1 cellular context compared by ENCODE assay signal in the genomic region with DNA sequence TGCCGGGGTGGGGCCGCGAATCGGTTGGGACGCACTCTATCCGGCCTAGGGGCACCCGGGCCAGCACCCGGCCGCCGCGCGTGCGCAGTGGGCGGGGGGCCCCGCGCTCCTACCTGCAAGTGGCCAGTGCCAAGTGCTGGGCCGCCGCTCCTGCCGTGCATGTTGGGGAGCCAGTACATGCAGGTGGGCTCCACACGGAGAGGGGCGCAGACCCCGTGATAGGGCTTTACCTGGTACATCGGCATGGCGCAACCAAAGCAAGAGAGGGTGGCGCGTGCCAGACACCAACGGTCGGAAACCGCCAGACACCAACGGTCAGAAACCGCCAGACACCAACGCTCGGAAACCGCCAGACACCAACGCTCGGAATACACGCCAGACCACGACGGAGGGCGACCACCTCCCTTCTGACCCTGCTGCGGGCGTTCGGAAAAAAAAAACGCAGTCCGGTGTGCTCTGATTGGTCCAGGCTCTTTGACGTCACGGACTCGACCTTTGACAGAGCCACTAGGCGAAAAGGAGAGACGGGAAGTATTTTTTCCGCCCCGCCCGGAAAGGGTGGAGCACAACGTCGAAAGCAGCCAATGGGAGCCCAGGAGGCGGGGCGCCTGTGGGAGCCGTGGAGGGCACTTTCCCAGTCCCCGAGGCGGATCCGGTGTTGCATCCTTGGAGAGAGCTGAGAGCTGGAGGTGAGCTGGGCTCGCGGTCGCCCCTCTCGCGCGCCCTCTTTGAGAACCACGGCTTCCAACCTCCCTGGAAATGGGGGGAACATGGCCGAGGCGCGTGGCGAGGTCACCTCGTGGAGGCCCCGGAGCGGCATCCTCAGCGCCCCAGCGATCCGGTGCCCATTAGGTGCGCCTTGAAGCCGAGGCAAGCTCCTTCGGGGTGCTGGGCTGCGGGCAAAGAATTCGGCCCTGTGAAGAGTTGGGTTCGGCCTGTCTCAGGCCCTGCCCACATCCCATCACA.
TF ChIP-seq lines count a peak whose summit lies in the region.
"Not testable (repeated sequence)": the region's sequence is repeated elsewhere in the genome, so short reads cannot be mapped to it uniquely, and the experiment has no call there.

No MANE protein-coding gene starts in this region.

TF ChIP-seq in HepG2, 621 proteins besides CTCF, POLR2A, EP300 and RAD21 (continued from another document):
- TF ChIP-seq, protein P1, sequence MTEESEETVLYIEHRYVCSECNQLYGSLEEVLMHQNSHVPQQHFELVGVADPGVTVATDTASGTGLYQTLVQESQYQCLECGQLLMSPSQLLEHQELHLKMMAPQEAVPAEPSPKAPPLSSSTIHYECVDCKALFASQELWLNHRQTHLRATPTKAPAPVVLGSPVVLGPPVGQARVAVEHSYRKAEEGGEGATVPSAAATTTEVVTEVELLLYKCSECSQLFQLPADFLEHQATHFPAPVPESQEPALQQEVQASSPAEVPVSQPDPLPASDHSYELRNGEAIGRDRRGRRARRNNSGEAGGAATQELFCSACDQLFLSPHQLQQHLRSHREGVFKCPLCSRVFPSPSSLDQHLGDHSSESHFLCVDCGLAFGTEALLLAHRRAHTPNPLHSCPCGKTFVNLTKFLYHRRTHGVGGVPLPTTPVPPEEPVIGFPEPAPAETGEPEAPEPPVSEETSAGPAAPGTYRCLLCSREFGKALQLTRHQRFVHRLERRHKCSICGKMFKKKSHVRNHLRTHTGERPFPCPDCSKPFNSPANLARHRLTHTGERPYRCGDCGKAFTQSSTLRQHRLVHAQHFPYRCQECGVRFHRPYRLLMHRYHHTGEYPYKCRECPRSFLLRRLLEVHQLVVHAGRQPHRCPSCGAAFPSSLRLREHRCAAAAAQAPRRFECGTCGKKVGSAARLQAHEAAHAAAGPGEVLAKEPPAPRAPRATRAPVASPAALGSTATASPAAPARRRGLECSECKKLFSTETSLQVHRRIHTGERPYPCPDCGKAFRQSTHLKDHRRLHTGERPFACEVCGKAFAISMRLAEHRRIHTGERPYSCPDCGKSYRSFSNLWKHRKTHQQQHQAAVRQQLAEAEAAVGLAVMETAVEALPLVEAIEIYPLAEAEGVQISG (CRISPR knock-in tag; IDR thresholded peaks at IDR 0.05), result peak; percentile 50; the same call in 1 of the 2 replicates
- TF ChIP-seq NFYB (CRISPR knock-in tag; IDR thresholded peaks at IDR 0.05), result peak; percentile 81
- TF ChIP-seq, protein P2, sequence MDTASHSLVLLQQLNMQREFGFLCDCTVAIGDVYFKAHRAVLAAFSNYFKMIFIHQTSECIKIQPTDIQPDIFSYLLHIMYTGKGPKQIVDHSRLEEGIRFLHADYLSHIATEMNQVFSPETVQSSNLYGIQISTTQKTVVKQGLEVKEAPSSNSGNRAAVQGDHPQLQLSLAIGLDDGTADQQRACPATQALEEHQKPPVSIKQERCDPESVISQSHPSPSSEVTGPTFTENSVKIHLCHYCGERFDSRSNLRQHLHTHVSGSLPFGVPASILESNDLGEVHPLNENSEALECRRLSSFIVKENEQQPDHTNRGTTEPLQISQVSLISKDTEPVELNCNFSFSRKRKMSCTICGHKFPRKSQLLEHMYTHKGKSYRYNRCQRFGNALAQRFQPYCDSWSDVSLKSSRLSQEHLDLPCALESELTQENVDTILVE (CRISPR knock-in tag; IDR thresholded peaks at IDR 0.05), result 0 out of 2 replicates have a peak, but pooled peaks have one; percentile 39
- TF ChIP-seq, protein P3, sequence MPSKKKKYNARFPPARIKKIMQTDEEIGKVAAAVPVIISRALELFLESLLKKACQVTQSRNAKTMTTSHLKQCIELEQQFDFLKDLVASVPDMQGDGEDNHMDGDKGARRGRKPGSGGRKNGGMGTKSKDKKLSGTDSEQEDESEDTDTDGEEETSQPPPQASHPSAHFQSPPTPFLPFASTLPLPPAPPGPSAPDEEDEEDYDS (CRISPR knock-in tag; IDR thresholded peaks at IDR 0.05), result peak; percentile 84
- peak; percentile 49; the same call in 1 of the 2 replicates for TF ChIP-seq KLF11 (CRISPR knock-in tag; IDR thresholded peaks at IDR 0.05)
- TF ChIP-seq, protein P4, sequence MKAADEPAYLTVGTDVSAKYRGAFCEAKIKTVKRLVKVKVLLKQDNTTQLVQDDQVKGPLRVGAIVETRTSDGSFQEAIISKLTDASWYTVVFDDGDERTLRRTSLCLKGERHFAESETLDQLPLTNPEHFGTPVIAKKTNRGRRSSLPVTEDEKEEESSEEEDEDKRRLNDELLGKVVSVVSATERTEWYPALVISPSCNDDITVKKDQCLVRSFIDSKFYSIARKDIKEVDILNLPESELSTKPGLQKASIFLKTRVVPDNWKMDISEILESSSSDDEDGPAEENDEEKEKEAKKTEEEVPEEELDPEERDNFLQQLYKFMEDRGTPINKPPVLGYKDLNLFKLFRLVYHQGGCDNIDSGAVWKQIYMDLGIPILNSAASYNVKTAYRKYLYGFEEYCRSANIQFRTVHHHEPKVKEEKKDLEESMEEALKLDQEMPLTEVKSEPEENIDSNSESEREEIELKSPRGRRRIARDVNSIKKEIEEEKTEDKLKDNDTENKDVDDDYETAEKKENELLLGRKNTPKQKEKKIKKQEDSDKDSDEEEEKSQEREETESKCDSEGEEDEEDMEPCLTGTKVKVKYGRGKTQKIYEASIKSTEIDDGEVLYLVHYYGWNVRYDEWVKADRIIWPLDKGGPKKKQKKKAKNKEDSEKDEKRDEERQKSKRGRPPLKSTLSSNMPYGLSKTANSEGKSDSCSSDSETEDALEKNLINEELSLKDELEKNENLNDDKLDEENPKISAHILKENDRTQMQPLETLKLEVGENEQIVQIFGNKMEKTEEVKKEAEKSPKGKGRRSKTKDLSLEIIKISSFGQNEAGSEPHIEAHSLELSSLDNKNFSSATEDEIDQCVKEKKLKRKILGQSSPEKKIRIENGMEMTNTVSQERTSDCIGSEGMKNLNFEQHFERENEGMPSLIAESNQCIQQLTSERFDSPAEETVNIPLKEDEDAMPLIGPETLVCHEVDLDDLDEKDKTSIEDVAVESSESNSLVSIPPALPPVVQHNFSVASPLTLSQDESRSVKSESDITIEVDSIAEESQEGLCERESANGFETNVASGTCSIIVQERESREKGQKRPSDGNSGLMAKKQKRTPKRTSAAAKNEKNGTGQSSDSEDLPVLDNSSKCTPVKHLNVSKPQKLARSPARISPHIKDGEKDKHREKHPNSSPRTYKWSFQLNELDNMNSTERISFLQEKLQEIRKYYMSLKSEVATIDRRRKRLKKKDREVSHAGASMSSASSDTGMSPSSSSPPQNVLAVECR (CRISPR knock-in tag; IDR thresholded peaks at IDR 0.05; ENCODE audit: borderline replicate concordance), result peak; percentile 23; the same call in 1 of the 2 replicates
- TF ChIP-seq ZNF264 (CRISPR knock-in tag; IDR thresholded peaks at IDR 0.05), result 0 out of 2 replicates have a peak, but pooled peaks have one; percentile 46
- TF ChIP-seq MXD4 (CRISPR knock-in tag; IDR thresholded peaks at IDR 0.05), result 0 out of 2 replicates have a peak, but pooled peaks have one; percentile 25
- TF ChIP-seq BRD4 (CRISPR knock-in tag; IDR thresholded peaks at IDR 0.05), result 0 out of 2 replicates have a peak, but pooled peaks have one; percentile 22
- peak; percentile 28; the same call in 1 of the 2 replicates for TF ChIP-seq KMT2B (CRISPR knock-in tag; IDR thresholded peaks at IDR 0.05)
- TF ChIP-seq ZFX (CRISPR knock-in tag; IDR thresholded peaks at IDR 0.05; ENCODE audit: low read depth), result peak; percentile 71
- peak; percentile 77 for TF ChIP-seq POLR2AphosphoS5 (IDR thresholded peaks at IDR 0.05; ENCODE audit: low read depth, low read length)
- TF ChIP-seq ZNF766 (CRISPR knock-in tag; IDR thresholded peaks at IDR 0.05; ENCODE audit: borderline replicate concordance), result 0 out of 2 replicates have a peak, but pooled peaks have one; percentile 41
- TF ChIP-seq NR2C2 (CRISPR knock-in tag; IDR thresholded peaks at IDR 0.05; ENCODE audit: borderline replicate concordance), result peak; percentile 42; the same call in 1 of the 2 replicates
- TF ChIP-seq THAP11 (CRISPR knock-in tag; IDR thresholded peaks at IDR 0.05), result peak; percentile 68; the same call in 1 of the 2 replicates
- 0 out of 2 replicates have a peak, but pooled peaks have one; percentile 48 for TF ChIP-seq MEIS2 (CRISPR knock-in tag; IDR thresholded peaks at IDR 0.05)
- TF ChIP-seq POLR2G (IDR thresholded peaks at IDR 0.05; ENCODE audit: low read depth, low read length), result peak; percentile 76
- TF ChIP-seq, protein P5, sequence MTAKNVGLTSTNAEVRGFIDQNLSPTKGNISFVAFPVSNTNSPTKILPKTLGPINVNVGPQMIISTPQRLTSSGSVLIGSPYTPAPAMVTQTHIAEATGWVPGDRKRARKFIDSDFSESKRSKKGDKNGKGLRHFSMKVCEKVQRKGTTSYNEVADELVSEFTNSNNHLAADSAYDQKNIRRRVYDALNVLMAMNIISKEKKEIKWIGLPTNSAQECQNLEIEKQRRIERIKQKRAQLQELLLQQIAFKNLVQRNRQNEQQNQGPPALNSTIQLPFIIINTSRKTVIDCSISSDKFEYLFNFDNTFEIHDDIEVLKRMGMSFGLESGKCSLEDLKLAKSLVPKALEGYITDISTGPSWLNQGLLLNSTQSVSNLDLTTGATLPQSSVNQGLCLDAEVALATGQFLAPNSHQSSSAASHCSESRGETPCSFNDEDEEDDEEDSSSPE (CRISPR knock-in tag; IDR thresholded peaks at IDR 0.05), result peak; percentile 16; the same call in 1 of the 2 replicates
- 0 out of 2 replicates have a peak, but pooled peaks have one; percentile 5 for TF ChIP-seq CREB1 (IDR thresholded peaks at IDR 0.05)
- TF ChIP-seq CREB1 (CRISPR knock-in tag; IDR thresholded peaks at IDR 0.05), result peak; percentile 76
- not testable (repeated sequence) for TF ChIP-seq SP1 (IDR thresholded peaks at IDR 0.05); CREM (CRISPR knock-in tag; IDR thresholded peaks at IDR 0.05)
- TF ChIP-seq SP1 (CRISPR knock-in tag; IDR thresholded peaks at IDR 0.05), result peak; percentile 52; the same call in 1 of the 2 replicates
- TF ChIP-seq SPEN (CRISPR knock-in tag; IDR thresholded peaks at IDR 0.05; ENCODE audit: low read depth), result 0 out of 2 replicates have a peak, but pooled peaks have one; percentile 38
- 0 out of 2 replicates have a peak, but pooled peaks have one; percentile 34 for TF ChIP-seq ISL2 (CRISPR knock-in tag; IDR thresholded peaks at IDR 0.05)
- TF ChIP-seq MXI1 (IDR thresholded peaks at IDR 0.05; ENCODE audit: borderline replicate concordance, low read depth, low read length), result 0 out of 3 replicates have a peak, but pooled peaks have one; percentile 33
- TF ChIP-seq DMAP1 (CRISPR knock-in tag; IDR thresholded peaks at IDR 0.05), result 0 out of 2 replicates have a peak, but pooled peaks have one; percentile 37
- peak; percentile 29; the same call in 1 of the 2 replicates for TF ChIP-seq CREM (IDR thresholded peaks at IDR 0.05)
